24 cellular contexts compared by ENCODE assay signal in the genomic region with DNA sequence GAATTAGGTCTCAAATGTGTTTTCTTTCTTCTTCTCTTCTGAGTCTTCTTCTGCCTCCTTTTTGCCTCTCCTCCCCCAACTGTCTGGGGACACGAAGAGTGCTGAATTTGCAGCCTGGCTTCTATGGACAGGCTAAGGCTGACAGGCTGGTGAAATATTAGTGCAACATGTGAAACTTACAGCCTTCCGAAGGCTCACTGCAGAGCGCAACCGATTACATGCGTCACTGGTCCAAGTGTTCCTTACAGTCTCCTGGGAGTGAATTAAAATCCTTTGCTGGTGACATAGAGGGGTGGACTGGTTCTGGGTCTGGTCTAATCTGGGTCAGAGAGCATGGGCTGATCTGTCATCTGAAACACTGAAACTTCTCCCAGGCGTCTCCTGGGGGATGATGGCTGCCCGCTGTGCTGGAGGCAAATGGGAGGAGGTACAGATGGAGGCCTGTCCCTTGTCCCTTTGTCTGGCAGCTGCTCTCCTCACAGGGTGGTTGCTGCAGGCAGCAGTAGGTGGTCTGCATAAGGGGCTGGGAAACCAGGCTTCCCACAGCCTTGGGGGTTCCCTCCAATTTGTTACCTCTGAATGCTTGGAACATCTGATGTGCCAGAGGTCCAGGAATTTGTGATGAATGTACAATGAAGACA.
A peak's percentile ranks its signal among the peaks of the same experiment; 100 is the strongest.
DNase-seq lines count a peak whose midpoint lies in the region; ATAC-seq, FAIRE-seq and TF ChIP-seq lines count a peak whose summit lies in the region.
"Had no signal": no experiment of that assay in that cellular context is flagged by ENCODE, and none has a peak within 500 bp of the region (broad histone marks: within the 10 kb centered on the region; RNA-seq: fewer than 3 reads in every experiment).

No MANE protein-coding gene starts in this region.

- TF ChIP-seq EP300 in K562 (IDR thresholded peaks at IDR 0.05; ENCODE audit: low read length), result no peak

- H3K36me3 ChIP-seq in K562 (ENCODE audit: control insufficient read depth, insufficient read depth, low read length), result no peaks in the 10 kb centered on the region
- H3K36me3 ChIP-seq in mesendoderm (ENCODE audit: control insufficient read depth, insufficient read depth, low read length), result no peaks in the 10 kb centered on the region
- H3K36me3 ChIP-seq in lower lobe of right lung, result no peaks in the 10 kb centered on the region
- H3K36me3 ChIP-seq: brain microvascular endothelial cell, tibial nerve, WERI-Rb-1 had no signal

- POLR2A ChIA-PET in K562 (lab: Yijun Ruan, JAX), result no interaction called here

- H3K4me3 ChIP-seq in K562 (no peak overlapping the region), mesendoderm (ENCODE audit: low read length) (no peak overlapping the region), lower lobe of right lung (no peak overlapping the region)
- H3K4me3 ChIP-seq: tibial nerve had no signal

- H3K27me3 ChIP-seq in K562 (ENCODE audit: control insufficient read depth in 2 of 2, insufficient read depth in 2 of 2, low read length in 2 of 2), result no peaks in the 10 kb centered on the region; a peak in 1 of 5 replicates
- H3K27me3 ChIP-seq in mesendoderm (ENCODE audit: insufficient read depth, low read length, poor library complexity), result no peaks in the 10 kb centered on the region
- no peaks in the 10 kb centered on the region for H3K27me3 ChIP-seq in lower lobe of right lung (ENCODE audit: low read depth)
- H3K27me3 ChIP-seq: brain microvascular endothelial cell, tibial nerve had no signal

- no peak overlapping the region for H4K8ac ChIP-seq in mesendoderm (ENCODE audit: low read depth, low read length)

- H3K9ac ChIP-seq in K562 (ENCODE audit: insufficient read depth in 1 of 2, low read depth in 2 of 2, low read length in 2 of 2), result no peak overlapping the region
- peak overlapping the region; percentile 23 for H3K9ac ChIP-seq in mesendoderm (ENCODE audit: low read length)

- intact Hi-C loops in K562 (cut with micrococcal nuclease) (no loop called here), lower lobe of right lung (cut with DNase I) (no loop called here)

- H3K4me3 Mint-ChIP-seq in stimulated activated effector memory CD8-positive, alpha-beta T cell treated with anti-CD3 and anti-CD28 coated beads, Interleukin-12 subunit alpha, Interleukin-12 subunit beta, amount 100 ng/mL, for 72 hours, result no peak overlapping the region
- H3K4me3 Mint-ChIP-seq: activated CD4-positive, alpha-beta T cell treated with anti-CD3 and anti-CD28 coated beads, Interleukin-2, amount 10 ng/mL, durations not matched to agents 7 days and 5 days; activated T-cell treated with anti-CD3 and anti-CD28 coated beads, Interleukin-2, amount 50 U/mL, for 72 hours; stimulated activated naive CD8-positive, alpha-beta T cell treated with anti-CD3 and anti-CD28 coated beads, Interleukin-15, Interleukin-2, amounts not matched to agents 100 ng/mL and 50 ng/mL, for 24 hours had no signal

- H2BK15ac ChIP-seq in mesendoderm (replicated peaks; ENCODE audit: low read depth), result no peak overlapping the region

- peak overlapping the region; percentile 15 for H3K18ac ChIP-seq in mesendoderm (ENCODE audit: low read length)

- no peak overlapping the region for H3K23ac ChIP-seq in mesendoderm (ENCODE audit: low read length)

- peak overlapping the region; percentile 25 for H2AK5ac ChIP-seq in mesendoderm (ENCODE audit: low read length)

- no peak overlapping the region for H3K27ac ChIP-seq in K562 (ENCODE audit: extremely low read depth, low read depth, low read length)
- H3K27ac ChIP-seq in mesendoderm (ENCODE audit: low read depth, low read length), result peak overlapping the region; percentile 62
- no peak overlapping the region for H3K27ac ChIP-seq in lower lobe of right lung
- H3K27ac ChIP-seq: brain microvascular endothelial cell, foreskin keratinocyte, tibial nerve, WERI-Rb-1 had no signal

- DNase-seq in NCI-H82 (lab: John Stamatoyannopoulos, UW) (peak; percentile 0), NCI-H82 treated with DMSO at 0.1 percent for 48 hours (lab: John Stamatoyannopoulos, UW; ENCODE audit: unreplicated experiment) (no peak), K562 (ENCODE audit: extremely low read depth in 1 of 4, low spot score in 3 of 4) (no peak), mesendoderm (peak; percentile 59), lower lobe of right lung (no peak), GM10266 (ENCODE audit: extremely low spot score) (no peak)
- no peak for DNase-seq in stimulated activated effector memory CD8-positive, alpha-beta T cell treated with anti-CD3 and anti-CD28 coated beads, Interleukin-12 subunit alpha, Interleukin-12 subunit beta, amount 100 ng/mL, for 72 hours (ENCODE audit: low spot score in 2 of 2)
- DNase-seq: activated CD4-positive, alpha-beta T cell treated with anti-CD3 and anti-CD28 coated beads, Interleukin-2, amount 10 ng/mL, durations not matched to agents 7 days and 5 days; activated naive CD4-positive, alpha-beta T cell treated with Interleukin-2 at 50 U/mL for 16 hours; activated T-cell treated with anti-CD3 and anti-CD28 coated beads, Interleukin-2, amount 50 U/mL, for 72 hours; AML-193; brain microvascular endothelial cell; erythroblast; foreskin keratinocyte; islet precursor cell; Karpas-422; NCI-H1092; NCI-H1930; NCI-H2227 treated with DMSO at 0.1 percent for 48 hours; occipital lobe; WERI-Rb-1 had no signal

- H3K56ac ChIP-seq in mesendoderm (ENCODE audit: low read length), result peak overlapping the region; percentile 32

- H3K9me3 ChIP-seq in K562 (replicated peaks; ENCODE audit: control insufficient read depth, insufficient read depth, low read depth, low read length) (no peaks in the 10 kb centered on the region), lower lobe of right lung (no peaks in the 10 kb centered on the region)
- H3K9me3 ChIP-seq: tibial nerve had no signal

- CTCF ChIA-PET in K562 (lab: Yijun Ruan, JAX; ENCODE audit: low intra/inter-chr PET ratio), result no interaction called here

- whole genome bisulfite sequencing in K562 (ENCODE audit: insufficient coverage, low coverage, missing lambda C conversion rate), result 0% methylated on average over 7 of the region's 7 CpGs
- WGBS in mesendoderm (ENCODE audit: extremely low coverage, insufficient coverage, low lambda C conversion rate), result no CpG with 5 or more reads among the region's 7 CpGs

- H3K4me1 Mint-ChIP-seq in stimulated activated effector memory CD8-positive, alpha-beta T cell treated with anti-CD3 and anti-CD28 coated beads, Interleukin-12 subunit alpha, Interleukin-12 subunit beta, amount 100 ng/mL, for 72 hours, result no peaks in the 10 kb centered on the region
- H3K4me1 Mint-ChIP-seq: activated CD4-positive, alpha-beta T cell treated with anti-CD3 and anti-CD28 coated beads, Interleukin-2, amount 10 ng/mL, durations not matched to agents 7 days and 5 days had no signal

- H3K27ac Mint-ChIP-seq in stimulated activated effector memory CD8-positive, alpha-beta T cell treated with anti-CD3 and anti-CD28 coated beads, Interleukin-12 subunit alpha, Interleukin-12 subunit beta, amount 100 ng/mL, for 72 hours, result peak overlapping the region; percentile 43
- H3K27ac Mint-ChIP-seq: activated CD4-positive, alpha-beta T cell treated with anti-CD3 and anti-CD28 coated beads, Interleukin-2, amount 10 ng/mL, durations not matched to agents 7 days and 5 days; activated T-cell treated with anti-CD3 and anti-CD28 coated beads, Interleukin-2, amount 50 U/mL, for 72 hours; stimulated activated naive CD8-positive, alpha-beta T cell treated with anti-CD3 and anti-CD28 coated beads, Interleukin-15, Interleukin-2, amounts not matched to agents 100 ng/mL and 50 ng/mL, for 24 hours had no signal

- H3K79me2 ChIP-seq in K562 (ENCODE audit: control insufficient read depth, insufficient read depth, low read length) (no peaks in the 10 kb centered on the region), mesendoderm (ENCODE audit: control insufficient read depth, insufficient read depth, low read length) (no peaks in the 10 kb centered on the region)

- H2AFZ ChIP-seq in K562 (ENCODE audit: low read depth, low read length), result no peak overlapping the region

- H3K4ac ChIP-seq in mesendoderm (ENCODE audit: low read depth, low read length), result no peak overlapping the region

- no TSS peak for BruUV-seq in K562 (replicated peaks; lab: Mats Ljungman, UMichigan)

- in situ Hi-C loops in K562 (cut with MboI), result no loop called here

- TF ChIP-seq RAD21 in K562 (CRISPR knock-in tag; conservative IDR thresholded peaks at IDR 0.05 in 1 of 2, IDR thresholded peaks at IDR 0.05 in 1 of 2), result no peak

- H3K4me2 ChIP-seq in K562 (ENCODE audit: insufficient read depth, low read length), result no peak overlapping the region
- H3K4me2 ChIP-seq in mesendoderm (ENCODE audit: low read length), result no peak overlapping the region

- no peak for FAIRE-seq in K562 (lab: Jason Lieb, UNC)

- TF ChIP-seq CTCF in K562 (IDR thresholded peaks at IDR 0.05 in 2 of 3, conservative IDR thresholded peaks at IDR 0.05 in 1 of 3; ENCODE audit: insufficient read depth in 2 of 3, low read depth in 1 of 3, low read length in 3 of 3) (no peak), lower lobe of right lung (IDR thresholded peaks at IDR 0.05) (no peak), GM10266 (IDR thresholded peaks at IDR 0.05; ENCODE audit: control insufficient read depth, insufficient read depth, low read depth, missing control alignments) (no peak)

- H2BK120ac ChIP-seq in mesendoderm (ENCODE audit: low read depth, low read length), result peak overlapping the region; percentile 46

- H3K36me3 Mint-ChIP-seq in stimulated activated effector memory CD8-positive, alpha-beta T cell treated with anti-CD3 and anti-CD28 coated beads, Interleukin-12 subunit alpha, Interleukin-12 subunit beta, amount 100 ng/mL, for 72 hours, result no peaks in the 10 kb centered on the region

- H3K9me3 Mint-ChIP-seq in stimulated activated effector memory CD8-positive, alpha-beta T cell treated with anti-CD3 and anti-CD28 coated beads, Interleukin-12 subunit alpha, Interleukin-12 subunit beta, amount 100 ng/mL, for 72 hours, result no peaks in the 10 kb centered on the region
- H3K9me3 Mint-ChIP-seq: activated CD4-positive, alpha-beta T cell treated with anti-CD3 and anti-CD28 coated beads, Interleukin-2, amount 10 ng/mL, durations not matched to agents 7 days and 5 days; activated T-cell treated with anti-CD3 and anti-CD28 coated beads, Interleukin-2, amount 50 U/mL, for 72 hours; stimulated activated naive CD8-positive, alpha-beta T cell treated with anti-CD3 and anti-CD28 coated beads, Interleukin-15, Interleukin-2, amounts not matched to agents 100 ng/mL and 50 ng/mL, for 24 hours had no signal

- no peaks in the 10 kb centered on the region for H3K79me1 ChIP-seq in mesendoderm (ENCODE audit: low read length)

- H3K4me1 ChIP-seq in K562 (replicated peaks in 1 of 2; ENCODE audit: control insufficient read depth in 2 of 2, insufficient read depth in 2 of 2, low read length in 2 of 2) (no peaks in the 10 kb centered on the region), mesendoderm (ENCODE audit: control insufficient read depth, low read depth, low read length) (peaks cover 23% of the 10 kb centered on the region), lower lobe of right lung (peaks cover 27% of the 10 kb centered on the region)
- H3K4me1 ChIP-seq: foreskin keratinocyte had no signal

- no peak for TF ChIP-seq POLR2A in K562 (conservative IDR thresholded peaks at IDR 0.05)

- ATAC-seq in K562 (no peak), GM19452 (IDR thresholded peaks at IDR 0.05; ENCODE audit: unreplicated experiment) (no peak), lower lobe of right lung (no peak)
- no peak for ATAC-seq in stimulated activated effector memory CD8-positive, alpha-beta T cell treated with anti-CD3 and anti-CD28 coated beads, Interleukin-12 subunit alpha, Interleukin-12 subunit beta, amount 100 ng/mL, for 72 hours
- ATAC-seq: activated T-cell treated with anti-CD3 and anti-CD28 coated beads, Interleukin-2, amount 50 U/mL, for 72 hours; foreskin keratinocyte had no signal

- H4K5ac ChIP-seq in mesendoderm (ENCODE audit: low read length), result no peak overlapping the region

- no peaks in the 10 kb centered on the region for H3K9me1 ChIP-seq in K562 (ENCODE audit: control insufficient read depth, insufficient read depth, low read length)

- no peaks in the 10 kb centered on the region for H4K20me1 ChIP-seq in K562 (replicated peaks; ENCODE audit: control insufficient read depth, insufficient read depth, low read length)

- peak overlapping the region; percentile 55 for H2BK5ac ChIP-seq in mesendoderm (ENCODE audit: low read length)

Comparison
In these comparisons a context has a peak if more than half of its experiments do, and no peak if none do; other contexts are left out.
1. DNase-seq: peak in NCI-H82 (single experiment) and mesendoderm (single experiment); none in NCI-H82 treated with DMSO at 0.1 percent for 48 hours (single experiment), K562 (0 of 4), stimulated activated effector memory CD8-positive, alpha-beta T cell treated with anti-CD3 and anti-CD28 coated beads, Interleukin-12 subunit alpha, Interleukin-12 subunit beta, amount 100 ng/mL, for 72 hours (0 of 2), lower lobe of right lung (single experiment) and GM10266 (single experiment).